ENCODE assay signal across 16 cellular contexts in genomic region chr1:206922524-206922923, GRCh38. TPM values are rescaled to one million over a fixed set of nuclear protein-coding genes. Genes with fewer than 3 reads are reported as not detected.
DNase-seq lines count a peak whose midpoint lies in the region; ATAC-seq and TF ChIP-seq lines count a peak whose summit lies in the region.
"Had no signal": no experiment of that assay in that cellular context is flagged by ENCODE, and none has a peak within 500 bp of the region (broad histone marks: within the 10 kb centered on the region; RNA-seq: fewer than 3 reads in every experiment).

No MANE protein-coding gene starts in this region.

- CTCF ChIA-PET in SK-N-SH (lab: Yijun Ruan, JAX): interaction anchor here (0.9 to 3.4 kb wide), 6 partner anchors 9 to 204 kb away, joined by 4 to 27 read pairs (median 5); no protein-coding TSS in a partner anchor

- no peak for TF ChIP-seq POLR2A in testis (IDR thresholded peaks at IDR 0.05)

- H3K9me2 ChIP-seq in SK-N-SH: no peaks in the 10 kb centered on the region

- H3K27me3 ChIP-seq in lower lobe of right lung (ENCODE audit: low read depth) (no peaks in the 10 kb centered on the region), upper lobe of right lung (no peaks in the 10 kb centered on the region), SK-N-SH (ENCODE audit: insufficient read depth) (peaks cover 5% of the 10 kb centered on the region; the same call in 1 of the 2 replicates), testis (no peaks in the 10 kb centered on the region)

- no peak for TF ChIP-seq RAD21 in SK-N-SH (IDR thresholded peaks at IDR 0.05; ENCODE audit: low read length)

- H3K27me3 Mint-ChIP-seq in activated T-cell treated with anti-CD3 and anti-CD28 coated beads, Interleukin-2, amount 50 U/mL, for 72 hours (ENCODE audit: low read depth): no peaks in the 10 kb centered on the region
- H3K27me3 Mint-ChIP-seq in activated T-cell treated with anti-CD3 and anti-CD28 coated beads, Interleukin-2, amount 50 U/mL, for 4 hours (ENCODE audit: low read depth): no peaks in the 10 kb centered on the region
- H3K27me3 Mint-ChIP-seq in activated T-helper 2 cell treated with anti-CD3 and anti-CD28 coated beads, Interferon-gamma antibody, Interleukin-2, Interleukin-4, amounts not matched to agents 10 μg/mL and 5 μg/mL and 100 μg/mL, durations not matched to agents 14 hours and 24 hours and 36 hours (ENCODE audit: low read depth): no peaks in the 10 kb centered on the region

- peaks cover 4 to 10% of the 10 kb centered on the region in 2 donors for H3K36me3 Mint-ChIP-seq in activated T-cell treated with anti-CD3 and anti-CD28 coated beads, Interleukin-2, amount 50 U/mL, for 72 hours (ENCODE audit: insufficient read depth in 2 of 2)
- peaks cover 8% of the 10 kb centered on the region for H3K36me3 Mint-ChIP-seq in activated T-cell treated with anti-CD3 and anti-CD28 coated beads, Interleukin-2, amount 50 U/mL, for 4 hours (ENCODE audit: insufficient read depth)
- peaks cover 15% of the 10 kb centered on the region for H3K36me3 Mint-ChIP-seq in activated T-helper 2 cell treated with anti-CD3 and anti-CD28 coated beads, Interferon-gamma antibody, Interleukin-2, Interleukin-4, amounts not matched to agents 10 μg/mL and 5 μg/mL and 100 μg/mL, durations not matched to agents 14 hours and 24 hours and 36 hours (ENCODE audit: low read depth)
- H3K36me3 Mint-ChIP-seq: type B pancreatic cell had no signal

- H4K20me1 ChIP-seq in SK-N-SH (ENCODE audit: insufficient read depth): no peaks in the 10 kb centered on the region

- peak overlapping the region; percentile 91 for H3K27ac Mint-ChIP-seq in activated T-cell treated with anti-CD3 and anti-CD28 coated beads, Interleukin-2, amount 50 U/mL, for 72 hours
- no peak overlapping the region for H3K27ac Mint-ChIP-seq in activated T-helper 2 cell treated with anti-CD3 and anti-CD28 coated beads, Interferon-gamma antibody, Interleukin-2, Interleukin-4, amounts not matched to agents 10 μg/mL and 5 μg/mL and 100 μg/mL, durations not matched to agents 14 hours and 24 hours and 36 hours
- H3K27ac Mint-ChIP-seq: type B pancreatic cell had no signal

- no peak for TF ChIP-seq EP300 in SK-N-SH (IDR thresholded peaks at IDR 0.05; ENCODE audit: borderline replicate concordance in 1 of 2, low read depth in 1 of 2, low read length in 1 of 2)

- POLR2A ChIA-PET in SK-N-SH (lab: Yijun Ruan, JAX): no interaction called here

- H3K9me3 ChIP-seq in lower lobe of right lung: no peaks in the 10 kb centered on the region
- H3K9me3 ChIP-seq in upper lobe of right lung: no peaks in the 10 kb centered on the region
- H3K9me3 ChIP-seq in SK-N-SH: no peaks in the 10 kb centered on the region
- H3K9me3 ChIP-seq in testis: no peaks in the 10 kb centered on the region

- no peak for ATAC-seq in activated T-cell treated with anti-CD3 and anti-CD28 coated beads, Interleukin-2, amount 50 U/mL, for 72 hours (replicated peaks in 1 of 2)
- ATAC-seq in activated T-cell treated with anti-CD3 and anti-CD28 coated beads, Interleukin-2, amount 50 U/mL, for 4 hours: no peak
- no peak for ATAC-seq in lower lobe of right lung
- no peak for ATAC-seq in upper lobe of right lung
- ATAC-seq: left colon had no signal

- no peak for DNase-seq in activated T-cell treated with anti-CD3 and anti-CD28 coated beads, Interleukin-2, amount 50 U/mL, for 72 hours
- no peak for DNase-seq in activated T-cell treated with anti-CD3 and anti-CD28 coated beads, Interleukin-2, amount 50 U/mL, for 4 hours
- DNase-seq in activated T-helper 2 cell treated with anti-CD3 and anti-CD28 coated beads, Interferon-gamma antibody, Interleukin-2, Interleukin-4, amounts not matched to agents 10 μg/mL and 5 μg/mL and 100 μg/mL, durations not matched to agents 14 hours and 24 hours and 36 hours (ENCODE audit: low spot score): no peak
- DNase-seq in lower lobe of right lung: no peak
- no peak for DNase-seq in upper lobe of right lung
- DNase-seq in SK-N-SH: no peak
- DNase-seq in testis: no peak
- DNase-seq in COR-L47 (lab: John Stamatoyannopoulos, UW): no peak
- DNase-seq: GM23248, NCI-H2081 had no signal

- H3K36me3 ChIP-seq in lower lobe of right lung: no peaks in the 10 kb centered on the region
- H3K36me3 ChIP-seq in upper lobe of right lung: no peaks in the 10 kb centered on the region
- no peaks in the 10 kb centered on the region for H3K36me3 ChIP-seq in SK-N-SH (replicated peaks in 1 of 2; ENCODE audit: control insufficient read depth in 1 of 2, insufficient read depth in 2 of 2, low read length in 1 of 2)
- no peaks in the 10 kb centered on the region for H3K36me3 ChIP-seq in testis (ENCODE audit: low read depth, missing control alignments)

- H3K27ac ChIP-seq in lower lobe of right lung: peak overlapping the region; percentile 58
- H3K27ac ChIP-seq in upper lobe of right lung: peak overlapping the region; percentile 68
- no peak overlapping the region for H3K27ac ChIP-seq in SK-N-SH (ENCODE audit: low read depth in 2 of 2, low read length in 1 of 2)
- no peak overlapping the region for H3K27ac ChIP-seq in testis
- H3K27ac ChIP-seq: GM23248 had no signal

- H3K4me1 ChIP-seq in lower lobe of right lung (peaks cover 42% of the 10 kb centered on the region), upper lobe of right lung (peaks cover 21% of the 10 kb centered on the region), SK-N-SH (ENCODE audit: control insufficient read depth in 1 of 2, insufficient read depth in 2 of 2, low read depth in 1 of 2, low read length in 1 of 2) (no peaks in the 10 kb centered on the region), testis (no peaks in the 10 kb centered on the region)

- H3K4me3 Mint-ChIP-seq in activated T-cell treated with anti-CD3 and anti-CD28 coated beads, Interleukin-2, amount 50 U/mL, for 72 hours: no peak overlapping the region
- H3K4me3 Mint-ChIP-seq in activated T-cell treated with anti-CD3 and anti-CD28 coated beads, Interleukin-2, amount 50 U/mL, for 4 hours: no peak overlapping the region
- peak overlapping the region; percentile 40 for H3K4me3 Mint-ChIP-seq in activated T-helper 2 cell treated with anti-CD3 and anti-CD28 coated beads, Interferon-gamma antibody, Interleukin-2, Interleukin-4, amounts not matched to agents 10 μg/mL and 5 μg/mL and 100 μg/mL, durations not matched to agents 14 hours and 24 hours and 36 hours (ENCODE audit: low read depth)
- H3K4me3 Mint-ChIP-seq: type B pancreatic cell had no signal

- no peak overlapping the region for H2AFZ ChIP-seq in SK-N-SH (ENCODE audit: low read depth)
- H2AFZ ChIP-seq: GM23248 had no signal

- no peaks in the 10 kb centered on the region for H3K79me2 ChIP-seq in SK-N-SH (ENCODE audit: insufficient read depth)

- H3F3A ChIP-seq in SK-N-SH (replicated peaks; ENCODE audit: insufficient read depth): no peaks in the 10 kb centered on the region

- no peaks in the 10 kb centered on the region for H3K9me3 Mint-ChIP-seq in activated T-cell treated with anti-CD3 and anti-CD28 coated beads, Interleukin-2, amount 50 U/mL, for 72 hours
- no peaks in the 10 kb centered on the region for H3K9me3 Mint-ChIP-seq in activated T-cell treated with anti-CD3 and anti-CD28 coated beads, Interleukin-2, amount 50 U/mL, for 4 hours
- no peaks in the 10 kb centered on the region for H3K9me3 Mint-ChIP-seq in activated T-helper 2 cell treated with anti-CD3 and anti-CD28 coated beads, Interferon-gamma antibody, Interleukin-2, Interleukin-4, amounts not matched to agents 10 μg/mL and 5 μg/mL and 100 μg/mL, durations not matched to agents 14 hours and 24 hours and 36 hours
- H3K9me3 Mint-ChIP-seq: type B pancreatic cell had no signal

- H3K4me3 ChIP-seq in lower lobe of right lung (no peak overlapping the region), upper lobe of right lung (no peak overlapping the region), SK-N-SH (ENCODE audit: low read depth in 2 of 2, low read length in 1 of 2) (no peak overlapping the region), testis (no peak overlapping the region)
- H3K4me3 ChIP-seq: GM23248 had no signal

- peaks cover 48% of the 10 kb centered on the region for H3K4me1 Mint-ChIP-seq in activated T-cell treated with anti-CD3 and anti-CD28 coated beads, Interleukin-2, amount 50 U/mL, for 72 hours (ENCODE audit: low read depth)
- H3K4me1 Mint-ChIP-seq in activated T-cell treated with anti-CD3 and anti-CD28 coated beads, Interleukin-2, amount 50 U/mL, for 4 hours (ENCODE audit: low read depth): peaks cover 41% of the 10 kb centered on the region
- peaks cover 37% of the 10 kb centered on the region for H3K4me1 Mint-ChIP-seq in activated T-helper 2 cell treated with anti-CD3 and anti-CD28 coated beads, Interferon-gamma antibody, Interleukin-2, Interleukin-4, amounts not matched to agents 10 μg/mL and 5 μg/mL and 100 μg/mL, durations not matched to agents 14 hours and 24 hours and 36 hours (ENCODE audit: low read depth)

- intact Hi-C loops in activated T-helper 2 cell treated with anti-CD3 and anti-CD28 coated beads, Interferon-gamma antibody, Interleukin-2, Interleukin-4, amounts not matched to agents 10 μg/mL and 5 μg/mL and 100 μg/mL, durations not matched to agents 14 hours and 24 hours and 36 hours (cut with micrococcal nuclease): loop anchor here (1.0 to 2.0 kb wide), 2 partner anchors 26 to 237 kb away; partner anchors contain the start of gene IL24
- intact Hi-C loops in lower lobe of right lung (cut with DNase I) (no loop called here), upper lobe of right lung (cut with DNase I) (no loop called here), testis (cut with DNase I; ENCODE audit: low total_unique reads) (no loop called here)

- H3K9ac ChIP-seq in SK-N-SH: no peak overlapping the region
- H3K9ac ChIP-seq: GM23248 had no signal

- TF ChIP-seq CTCF in lower lobe of right lung (IDR thresholded peaks at IDR 0.05): no peak
- TF ChIP-seq CTCF in upper lobe of right lung (IDR thresholded peaks at IDR 0.05): no peak
- TF ChIP-seq CTCF in SK-N-SH (IDR thresholded peaks at IDR 0.05): no peak
- TF ChIP-seq CTCF in testis (IDR thresholded peaks at IDR 0.05): no peak

- no CpG with 5 or more reads among the region's 1 CpG for WGBS in SK-N-SH (ENCODE audit: low lambda C conversion rate)
- WGBS in testis, 2 donors: 86 to 100% methylated on average over 1 of the region's 1 CpG

- H3K4me2 ChIP-seq in SK-N-SH: no peak overlapping the region

RNA-seq across cellular contexts. Expression of gene FCMR, which starts 0.8 kb away (rescaled TPM):
- total RNA-seq in activated T-cell treated with anti-CD3 and anti-CD28 coated beads, Interleukin-2, amount 50 U/mL, for 72 hours: 10 to 100 TPM; 47.3 to 50.3 TPM
- total RNA-seq in activated T-cell treated with anti-CD3 and anti-CD28 coated beads, Interleukin-2, amount 50 U/mL, for 4 hours: 10 to 100 TPM; 24.7 to 41.7 (median 24.8) TPM
- total RNA-seq in activated T-helper 2 cell treated with anti-CD3 and anti-CD28 coated beads, Interferon-gamma antibody, Interleukin-2, Interleukin-4, amounts not matched to agents 10 μg/mL and 5 μg/mL and 100 μg/mL, durations not matched to agents 14 hours and 24 hours and 36 hours: 14.1 and 16.7 TPM in 2 replicates
- total RNA-seq in lower lobe of right lung (6.8 TPM), upper lobe of right lung (12.6 TPM), testis (1 to 10 TPM; 1.1 to 1.3 TPM)
- polyA plus RNA-seq in SK-N-SH (2012; rRNA removed) (0.05 and 0.15 TPM in 2 replicates), testis (ENCODE audit: insufficient read depth, low read depth, low replicate concordance) (5.3 TPM)
- 0.03 and 0.14 TPM in 2 replicates for polyA plus RNA-seq in SK-N-SH (2012; cell fraction: cytosol; rRNA removed)
- polyA plus RNA-seq in SK-N-SH (2012; cell fraction: nucleus; rRNA removed): not detected in 2 replicates
- total RNA-seq: cerebellum had no signal

RNA-seq across cellular contexts. Expression of gene PIGR, which starts 23.7 kb away (rescaled TPM):
- under 1 TPM in 1 of 2 donors, not detected in 1; 0.12 TPM for total RNA-seq in activated T-cell treated with anti-CD3 and anti-CD28 coated beads, Interleukin-2, amount 50 U/mL, for 72 hours
- total RNA-seq in activated T-cell treated with anti-CD3 and anti-CD28 coated beads, Interleukin-2, amount 50 U/mL, for 4 hours: 1 to 10 TPM; 1.6 to 3.0 (median 1.8) TPM
- not detected in 2 replicates for total RNA-seq in activated T-helper 2 cell treated with anti-CD3 and anti-CD28 coated beads, Interferon-gamma antibody, Interleukin-2, Interleukin-4, amounts not matched to agents 10 μg/mL and 5 μg/mL and 100 μg/mL, durations not matched to agents 14 hours and 24 hours and 36 hours
- total RNA-seq in lower lobe of right lung (813 TPM), upper lobe of right lung (700 TPM), testis (not detected)
- polyA plus RNA-seq in SK-N-SH (2012; rRNA removed) (not detected in 2 replicates), testis (ENCODE audit: insufficient read depth, low read depth, low replicate concordance) (0.38 TPM)
- not detected in 2 replicates for polyA plus RNA-seq in SK-N-SH (2012; cell fraction: cytosol; rRNA removed)
- polyA plus RNA-seq in SK-N-SH (2012; cell fraction: nucleus; rRNA removed): not detected in 2 replicates
- total RNA-seq: A172, fibroblast of villous mesenchyme, GM23248, SK-MEL-5 had no signal
- polyA plus RNA-seq: GM23248 had no signal

RNA-seq across cellular contexts. Expression of gene IL24, which starts 25.3 kb away (rescaled TPM):
- 1 to 10 TPM; 3.9 to 5.2 TPM for total RNA-seq in activated T-cell treated with anti-CD3 and anti-CD28 coated beads, Interleukin-2, amount 50 U/mL, for 72 hours
- total RNA-seq in activated T-cell treated with anti-CD3 and anti-CD28 coated beads, Interleukin-2, amount 50 U/mL, for 4 hours: 10 to 100 TPM; 11.9 to 30.7 (median 25.0) TPM
- 3.1 and 3.4 TPM in 2 replicates for total RNA-seq in activated T-helper 2 cell treated with anti-CD3 and anti-CD28 coated beads, Interferon-gamma antibody, Interleukin-2, Interleukin-4, amounts not matched to agents 10 μg/mL and 5 μg/mL and 100 μg/mL, durations not matched to agents 14 hours and 24 hours and 36 hours
- total RNA-seq in lower lobe of right lung (not detected), upper lobe of right lung (not detected), testis (not detected)
- polyA plus RNA-seq in SK-N-SH (2012; rRNA removed) (0.03 TPM in 1 of 2 replicates, not detected in the other), testis (ENCODE audit: insufficient read depth, low read depth, low replicate concordance) (not detected)
- polyA plus RNA-seq in SK-N-SH (2012; cell fraction: cytosol; rRNA removed): 0.03 TPM in 1 of 2 replicates, not detected in the other
- not detected in 2 replicates for polyA plus RNA-seq in SK-N-SH (2012; cell fraction: nucleus; rRNA removed)
- total RNA-seq: A172, cerebellum, left colon had no signal

RNA-seq across cellular contexts. Expression of gene FCAMR, which starts 47.7 kb away (rescaled TPM):
- not detected for total RNA-seq in activated T-cell treated with anti-CD3 and anti-CD28 coated beads, Interleukin-2, amount 50 U/mL, for 72 hours
- not detected for total RNA-seq in activated T-cell treated with anti-CD3 and anti-CD28 coated beads, Interleukin-2, amount 50 U/mL, for 4 hours
- total RNA-seq in activated T-helper 2 cell treated with anti-CD3 and anti-CD28 coated beads, Interferon-gamma antibody, Interleukin-2, Interleukin-4, amounts not matched to agents 10 μg/mL and 5 μg/mL and 100 μg/mL, durations not matched to agents 14 hours and 24 hours and 36 hours: not detected in 2 replicates
- not detected for total RNA-seq in lower lobe of right lung
- total RNA-seq in upper lobe of right lung: not detected
- polyA plus RNA-seq in SK-N-SH (2012; rRNA removed): not detected in 2 replicates
- polyA plus RNA-seq in SK-N-SH (2012; cell fraction: cytosol; rRNA removed): not detected in 2 replicates
- not detected in 2 replicates for polyA plus RNA-seq in SK-N-SH (2012; cell fraction: nucleus; rRNA removed)
- total RNA-seq in testis: under 1 TPM in 1 of 2 donors, not detected in 1; 0.31 TPM
- 0.41 TPM for polyA plus RNA-seq in testis (ENCODE audit: insufficient read depth, low read depth, low replicate concordance)
- total RNA-seq: A172, cerebellum, fibroblast of villous mesenchyme, GM23248, SK-MEL-5 had no signal
- polyA plus RNA-seq: GM23248 had no signal

RNA-seq across cellular contexts. Expression of gene IL20, which starts 57.1 kb away (rescaled TPM):
- under 1 TPM in 1 of 2 donors, not detected in 1; 0.28 TPM for total RNA-seq in activated T-cell treated with anti-CD3 and anti-CD28 coated beads, Interleukin-2, amount 50 U/mL, for 72 hours
- total RNA-seq in activated T-cell treated with anti-CD3 and anti-CD28 coated beads, Interleukin-2, amount 50 U/mL, for 4 hours: not detected
- total RNA-seq in activated T-helper 2 cell treated with anti-CD3 and anti-CD28 coated beads, Interferon-gamma antibody, Interleukin-2, Interleukin-4, amounts not matched to agents 10 μg/mL and 5 μg/mL and 100 μg/mL, durations not matched to agents 14 hours and 24 hours and 36 hours: not detected in 2 replicates
- total RNA-seq in lower lobe of right lung (not detected), upper lobe of right lung (not detected), testis (under 1 TPM in 1 of 2 donors, not detected in 1; 0.43 TPM)
- polyA plus RNA-seq in SK-N-SH (2012; rRNA removed) (not detected in 2 replicates), testis (ENCODE audit: insufficient read depth, low read depth, low replicate concordance) (0.37 TPM)
- not detected in 2 replicates for polyA plus RNA-seq in SK-N-SH (2012; cell fraction: cytosol; rRNA removed)
- polyA plus RNA-seq in SK-N-SH (2012; cell fraction: nucleus; rRNA removed): not detected in 2 replicates
- total RNA-seq: A172, cerebellum, GM23248, left colon, SK-MEL-5 had no signal
- polyA plus RNA-seq: GM23248 had no signal

Comparison
In these comparisons a context has a peak if more than half of its experiments do, and no peak if none do; other contexts are left out.
1. H3K27ac ChIP-seq: peak in lower lobe of right lung (single experiment) and upper lobe of right lung (single experiment); none in SK-N-SH (0 of 2) and testis (0 of 2).
2. RNA of gene PIGR, which starts 23.7 kb away (total RNA-seq): 813 TPM in lower lobe of right lung (single experiment) and 700 TPM in upper lobe of right lung (single experiment); 1.6 to 3.0 TPM in activated T-cell treated with anti-CD3 and anti-CD28 coated beads, Interleukin-2, amount 50 U/mL, for 4 hours, 0.12 TPM in activated T-cell treated with anti-CD3 and anti-CD28 coated beads, Interleukin-2, amount 50 U/mL, for 72 hours, not detected in testis and not detected in activated T-helper 2 cell treated with anti-CD3 and anti-CD28 coated beads, Interferon-gamma antibody, Interleukin-2, Interleukin-4, amounts not matched to agents 10 μg/mL and 5 μg/mL and 100 μg/mL, durations not matched to agents 14 hours and 24 hours and 36 hours; every median in the first group is over 100 times any median in the second.